Comparison of ENCODE assay signal across 1 cellular context in genomic region chr16:18983565-18984424, GRCh38.
A peak's percentile ranks its signal among the peaks of the same experiment; 100 is the strongest.
TF ChIP-seq lines count a peak whose summit lies in the region.

Gene TMC7, plus strand, starts transcription at chr16:18983934. Its CDS starts 130 bp downstream, at chr16:18984064.

TF ChIP-seq in K562, 482 proteins besides CTCF, POLR2A, EP300 and RAD21 (continued from another document and continues in another):
- TF ChIP-seq YY1 (IDR thresholded peaks at IDR 0.05; ENCODE audit: borderline replicate concordance in 1 of 3, control insufficient read depth in 1 of 3, extremely low read depth in 1 of 3, insufficient read depth in 3 of 3, insufficient read length in 1 of 3, insufficient replicate concordance in 2 of 3, low read depth in 1 of 3, low read length in 2 of 3) (peak in 2 of 3 experiments; percentile 49 to 50), PHTF2 (CRISPR knock-in tag; IDR thresholded peaks at IDR 0.05) (no peak), ZNF232 (CRISPR knock-in tag; IDR thresholded peaks at IDR 0.05) (no peak), ZNF444 (CRISPR knock-in tag; IDR thresholded peaks at IDR 0.05) (no peak), GABPB1 (CRISPR knock-in tag; IDR thresholded peaks at IDR 0.05) (peak; percentile 42; the same call in 1 of the 2 replicates), DEAF1 (CRISPR knock-in tag; IDR thresholded peaks at IDR 0.05) (peak; percentile 57), SOX6 (IDR thresholded peaks at IDR 0.05) (0 out of 2 replicates have a peak, but pooled peaks have one; percentile 34), CTCFL (IDR thresholded peaks at IDR 0.05; ENCODE audit: borderline replicate concordance, insufficient read depth, low read depth, low read length, poor library complexity, severe bottlenecking) (peak; percentile 98), MTA3 (IDR thresholded peaks at IDR 0.05; ENCODE audit: borderline replicate concordance) (peak; percentile 67; the same call in 1 of the 2 replicates), DIDO1 (tag; IDR thresholded peaks at IDR 0.05; ENCODE audit: low read depth) (no peak), GABPA (tag; conservative IDR thresholded peaks at IDR 0.05; ENCODE audit: low read depth) (peak; percentile 21; the same call in 1 of the 2 replicates), HDAC6 (IDR thresholded peaks at IDR 0.05; ENCODE audit: low read depth, low read length) (no peak), LARP7 (IDR thresholded peaks at IDR 0.05) (no peak), MCM3 (IDR thresholded peaks at IDR 0.05) (no peak), ZNF589 (CRISPR knock-in tag; IDR thresholded peaks at IDR 0.05; ENCODE audit: low read depth) (no peak), KLF1 (tag; IDR thresholded peaks at IDR 0.05) (0 out of 2 replicates have a peak, but pooled peaks have one; percentile 37), CREB1 (IDR thresholded peaks at IDR 0.05) (peak; percentile 52; the same call in 1 of the 2 replicates), CREB1 (CRISPR knock-in tag; IDR thresholded peaks at IDR 0.05) (peak; percentile 78), ZNF282 (CRISPR knock-in tag; IDR thresholded peaks at IDR 0.05) (no peak), ESRRA (IDR thresholded peaks at IDR 0.05; ENCODE audit: borderline replicate concordance, low read depth) (peak; percentile 76), ZNF431 (CRISPR knock-in tag; IDR thresholded peaks at IDR 0.05) (no peak; the same call in 1 of the 2 replicates), CREM (IDR thresholded peaks at IDR 0.05; ENCODE audit: low read depth) (peak; percentile 73), TFAP4 (CRISPR knock-in tag; IDR thresholded peaks at IDR 0.05; ENCODE audit: borderline replicate concordance) (peak; percentile 61; the same call in 1 of the 2 replicates), RBM39 (optimal IDR thresholded peaks at IDR 0.05; ENCODE audit: low read depth, low read length) (no peak), FOXM1 (IDR thresholded peaks at IDR 0.05; ENCODE audit: low read depth) (peak; percentile 50; the same call in 1 of the 2 replicates), FOXM1 (CRISPR knock-in tag; IDR thresholded peaks at IDR 0.05; ENCODE audit: low read depth) (no peak), ZNF324 (CRISPR knock-in tag; IDR thresholded peaks at IDR 0.05) (no peak), ZNF146 (CRISPR knock-in tag; IDR thresholded peaks at IDR 0.05; ENCODE audit: unreplicated experiment) (no peak), L3MBTL2 (IDR thresholded peaks at IDR 0.05) (peak; percentile 65), TBL1XR1 (IDR thresholded peaks at IDR 0.05; ENCODE audit: low read length in 2 of 2) (0 out of 4 replicates have a peak, but pooled peaks have one; percentile 23 to 47), ZNF76 (CRISPR knock-in tag; IDR thresholded peaks at IDR 0.05; ENCODE audit: borderline replicate concordance) (no peak), CCNT2 (IDR thresholded peaks at IDR 0.05; ENCODE audit: borderline replicate concordance, extremely low read depth, insufficient read length, low read depth, low read length) (peak; percentile 16), ZNF449 (CRISPR knock-in tag; IDR thresholded peaks at IDR 0.05) (no peak), TSC22D4 (tag; IDR thresholded peaks at IDR 0.05) (no peak), XRCC5 (IDR thresholded peaks at IDR 0.05; ENCODE audit: low read depth, low read length) (0 out of 2 replicates have a peak, but pooled peaks have one; percentile 50), PHF20 (IDR thresholded peaks at IDR 0.05; ENCODE audit: partially characterized antibody) (peak; percentile 18), ZNF121 (CRISPR knock-in tag; conservative IDR thresholded peaks at IDR 0.05) (peak; percentile 82), CXXC5 (CRISPR knock-in tag; IDR thresholded peaks at IDR 0.05) (peak; percentile 55), PHF8 (IDR thresholded peaks at IDR 0.05; ENCODE audit: borderline replicate concordance, low read length) (peak; percentile 64; the same call in 1 of the 2 replicates), TEAD1 (CRISPR knock-in tag; IDR thresholded peaks at IDR 0.05) (peak in 1 of 2 experiments; percentile 80; a peak in 2 of 4 replicates), ARID2 (IDR thresholded peaks at IDR 0.05) (0 out of 2 replicates have a peak, but pooled peaks have one; percentile 47), ESRRB (CRISPR knock-in tag; IDR thresholded peaks at IDR 0.05; ENCODE audit: borderline replicate concordance) (no peak), SLC30A9 (CRISPR knock-in tag; IDR thresholded peaks at IDR 0.05) (no peak), ZNF41 (CRISPR knock-in tag; conservative IDR thresholded peaks at IDR 0.05) (no peak), ETV5 (CRISPR knock-in tag; IDR thresholded peaks at IDR 0.05; ENCODE audit: low read depth) (peak; percentile 85; the same call in 1 of the 2 replicates), FOXJ2 (tag; IDR thresholded peaks at IDR 0.05) (no peak), JUND (IDR thresholded peaks at IDR 0.05; ENCODE audit: borderline replicate concordance, low read depth, low read length) (peak; percentile 72), JUND (tag; IDR thresholded peaks at IDR 0.05; ENCODE audit: borderline replicate concordance, low read depth, low read length) (no peak; the same call in 2 of the 3 replicates), ZBTB7A (IDR thresholded peaks at IDR 0.05; ENCODE audit: borderline replicate concordance, control insufficient read depth, low read depth, low read length) (peak; percentile 96), THRAP3 (IDR thresholded peaks at IDR 0.05; ENCODE audit: borderline replicate concordance) (no peak), TCFL5 (CRISPR knock-in tag; conservative IDR thresholded peaks at IDR 0.05) (no peak), COPS2 (conservative IDR thresholded peaks at IDR 0.05) (no peak), NCOA4 (IDR thresholded peaks at IDR 0.05; ENCODE audit: partially characterized antibody) (no peak), RBM25 (IDR thresholded peaks at IDR 0.05; ENCODE audit: low read depth, low read length, severe bottlenecking) (peak; percentile 31)
- TF ChIP-seq, protein P1, sequence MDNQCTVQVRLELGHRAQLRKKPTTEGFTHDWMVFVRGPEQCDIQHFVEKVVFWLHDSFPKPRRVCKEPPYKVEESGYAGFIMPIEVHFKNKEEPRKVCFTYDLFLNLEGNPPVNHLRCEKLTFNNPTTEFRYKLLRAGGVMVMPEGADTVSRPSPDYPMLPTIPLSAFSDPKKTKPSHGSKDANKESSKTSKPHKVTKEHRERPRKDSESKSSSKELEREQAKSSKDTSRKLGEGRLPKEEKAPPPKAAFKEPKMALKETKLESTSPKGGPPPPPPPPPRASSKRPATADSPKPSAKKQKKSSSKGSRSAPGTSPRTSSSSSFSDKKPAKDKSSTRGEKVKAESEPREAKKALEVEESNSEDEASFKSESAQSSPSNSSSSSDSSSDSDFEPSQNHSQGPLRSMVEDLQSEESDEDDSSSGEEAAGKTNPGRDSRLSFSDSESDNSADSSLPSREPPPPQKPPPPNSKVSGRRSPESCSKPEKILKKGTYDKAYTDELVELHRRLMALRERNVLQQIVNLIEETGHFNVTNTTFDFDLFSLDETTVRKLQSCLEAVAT (IDR thresholded peaks at IDR 0.05), result peak in 1 of 2 experiments; percentile 74; a peak in 2 of 4 replicates
- TF ChIP-seq, protein P2, sequence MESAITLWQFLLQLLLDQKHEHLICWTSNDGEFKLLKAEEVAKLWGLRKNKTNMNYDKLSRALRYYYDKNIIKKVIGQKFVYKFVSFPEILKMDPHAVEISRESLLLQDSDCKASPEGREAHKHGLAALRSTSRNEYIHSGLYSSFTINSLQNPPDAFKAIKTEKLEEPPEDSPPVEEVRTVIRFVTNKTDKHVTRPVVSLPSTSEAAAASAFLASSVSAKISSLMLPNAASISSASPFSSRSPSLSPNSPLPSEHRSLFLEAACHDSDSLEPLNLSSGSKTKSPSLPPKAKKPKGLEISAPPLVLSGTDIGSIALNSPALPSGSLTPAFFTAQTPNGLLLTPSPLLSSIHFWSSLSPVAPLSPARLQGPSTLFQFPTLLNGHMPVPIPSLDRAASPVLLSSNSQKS (CRISPR knock-in tag; IDR thresholded peaks at IDR 0.05), result no peak
- TF ChIP-seq, protein P3, sequence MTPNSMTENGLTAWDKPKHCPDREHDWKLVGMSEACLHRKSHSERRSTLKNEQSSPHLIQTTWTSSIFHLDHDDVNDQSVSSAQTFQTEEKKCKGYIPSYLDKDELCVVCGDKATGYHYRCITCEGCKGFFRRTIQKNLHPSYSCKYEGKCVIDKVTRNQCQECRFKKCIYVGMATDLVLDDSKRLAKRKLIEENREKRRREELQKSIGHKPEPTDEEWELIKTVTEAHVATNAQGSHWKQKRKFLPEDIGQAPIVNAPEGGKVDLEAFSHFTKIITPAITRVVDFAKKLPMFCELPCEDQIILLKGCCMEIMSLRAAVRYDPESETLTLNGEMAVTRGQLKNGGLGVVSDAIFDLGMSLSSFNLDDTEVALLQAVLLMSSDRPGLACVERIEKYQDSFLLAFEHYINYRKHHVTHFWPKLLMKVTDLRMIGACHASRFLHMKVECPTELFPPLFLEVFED (CRISPR knock-in tag; conservative IDR thresholded peaks at IDR 0.05), result no peak
- TF ChIP-seq, protein P4, sequence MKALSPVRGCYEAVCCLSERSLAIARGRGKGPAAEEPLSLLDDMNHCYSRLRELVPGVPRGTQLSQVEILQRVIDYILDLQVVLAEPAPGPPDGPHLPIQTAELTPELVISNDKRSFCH (CRISPR knock-in tag; IDR thresholded peaks at IDR 0.05), result no peak
- TF ChIP-seq, protein P4 (tag; IDR thresholded peaks at IDR 0.05), result 0 out of 2 replicates have a peak, but pooled peaks have one; percentile 43
- TF ChIP-seq, protein P5, sequence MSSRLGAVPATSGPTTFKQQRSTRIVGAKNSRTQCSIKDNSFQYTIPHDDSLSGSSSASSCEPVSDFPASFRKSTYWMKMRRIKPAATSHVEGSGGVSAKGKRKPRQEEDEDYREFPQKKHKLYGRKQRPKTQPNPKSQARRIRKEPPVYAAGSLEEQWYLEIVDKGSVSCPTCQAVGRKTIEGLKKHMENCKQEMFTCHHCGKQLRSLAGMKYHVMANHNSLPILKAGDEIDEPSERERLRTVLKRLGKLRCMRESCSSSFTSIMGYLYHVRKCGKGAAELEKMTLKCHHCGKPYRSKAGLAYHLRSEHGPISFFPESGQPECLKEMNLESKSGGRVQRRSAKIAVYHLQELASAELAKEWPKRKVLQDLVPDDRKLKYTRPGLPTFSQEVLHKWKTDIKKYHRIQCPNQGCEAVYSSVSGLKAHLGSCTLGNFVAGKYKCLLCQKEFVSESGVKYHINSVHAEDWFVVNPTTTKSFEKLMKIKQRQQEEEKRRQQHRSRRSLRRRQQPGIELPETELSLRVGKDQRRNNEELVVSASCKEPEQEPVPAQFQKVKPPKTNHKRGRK (tag; IDR thresholded peaks at IDR 0.05), result no peak
- TF ChIP-seq, protein P6, sequence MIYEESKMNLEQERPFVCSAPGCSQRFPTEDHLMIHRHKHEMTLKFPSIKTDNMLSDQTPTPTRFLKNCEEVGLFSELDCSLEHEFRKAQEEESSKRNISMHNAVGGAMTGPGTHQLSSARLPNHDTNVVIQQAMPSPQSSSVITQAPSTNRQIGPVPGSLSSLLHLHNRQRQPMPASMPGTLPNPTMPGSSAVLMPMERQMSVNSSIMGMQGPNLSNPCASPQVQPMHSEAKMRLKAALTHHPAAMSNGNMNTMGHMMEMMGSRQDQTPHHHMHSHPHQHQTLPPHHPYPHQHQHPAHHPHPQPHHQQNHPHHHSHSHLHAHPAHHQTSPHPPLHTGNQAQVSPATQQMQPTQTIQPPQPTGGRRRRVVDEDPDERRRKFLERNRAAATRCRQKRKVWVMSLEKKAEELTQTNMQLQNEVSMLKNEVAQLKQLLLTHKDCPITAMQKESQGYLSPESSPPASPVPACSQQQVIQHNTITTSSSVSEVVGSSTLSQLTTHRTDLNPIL (CRISPR knock-in tag; IDR thresholded peaks at IDR 0.05), result no peak
